10 cellular contexts compared by ENCODE assay signal in genomic region chr17:30433514-30433913, GRCh38. TPM values are rescaled to one million over a fixed set of nuclear protein-coding genes. Genes with fewer than 3 reads are reported as not detected.
DNase-seq lines count a peak whose midpoint lies in the region; ATAC-seq and TF ChIP-seq lines count a peak whose summit lies in the region.
"Had no signal": no experiment of that assay in that cellular context is flagged by ENCODE, and none has a peak within 500 bp of the region (broad histone marks: within the 10 kb centered on the region; RNA-seq: fewer than 3 reads in every experiment).

No MANE protein-coding gene starts in this region.

- peaks cover 0 to 6% (median 0%) of the 10 kb centered on the region in 4 donors for H3K4me1 Mint-ChIP-seq in naive thymus-derived CD8-positive, alpha-beta T cell

- H3K9me3 Mint-ChIP-seq in naive thymus-derived CD8-positive, alpha-beta T cell = no peaks in the 10 kb centered on the region

- no peaks in the 10 kb centered on the region for H3K9me3 ChIP-seq in SJSA1 (replicated peaks)

- ATAC-seq in HG03097 (IDR thresholded peaks at IDR 0.05; ENCODE audit: low FRiP score, unreplicated experiment) = no peak
- ATAC-seq in naive thymus-derived CD8-positive, alpha-beta T cell = no peak

- H3K4me3 ChIP-seq in AG10803 (ENCODE audit: low read length) = no peak overlapping the region
- no peak overlapping the region for H3K4me3 ChIP-seq in SJSA1

- H3K27me3 Mint-ChIP-seq in naive thymus-derived CD8-positive, alpha-beta T cell = no peaks in the 10 kb centered on the region

- in situ Hi-C loops in KBM-7 (cut with MboI; ENCODE audit: low pct_unique_long_range_greater_than_20kb, low sequenced_read_pairs) = no loop called here

- POLR2A ChIA-PET in GM10248 (lab: Yijun Ruan, JAX) = no interaction called here
- POLR2A ChIA-PET in naive thymus-derived CD8-positive, alpha-beta T cell (lab: Charles Lee) = no interaction called here

- TF ChIP-seq CTCF in AG10803 (conservative IDR thresholded peaks at IDR 0.05; ENCODE audit: low read length) = no peak
- TF ChIP-seq CTCF in GM10248 (IDR thresholded peaks at IDR 0.05; ENCODE audit: control extremely low read depth, extremely low read depth, low read depth, missing control alignments) = no peak

- no peaks in the 10 kb centered on the region for H3K27me3 ChIP-seq in SJSA1 (replicated peaks)

- no peak overlapping the region for H3K4me3 Mint-ChIP-seq in naive thymus-derived CD8-positive, alpha-beta T cell

- peaks cover 13% of the 10 kb centered on the region for H3K4me1 ChIP-seq in SJSA1 (replicated peaks)

- CTCF ChIA-PET in GM10248 (lab: Yijun Ruan, JAX) = interaction anchor here (1.0 to 2.1 kb wide), 2 partner anchors 17 to 20 kb away, joined by 3 to 6 read pairs; no protein-coding TSS in a partner anchor

- H3K27ac Mint-ChIP-seq in naive thymus-derived CD8-positive, alpha-beta T cell = no peak overlapping the region

- H3K36me3 ChIP-seq in SJSA1 = peaks cover 15% of the 10 kb centered on the region

- H3K36me3 Mint-ChIP-seq in naive thymus-derived CD8-positive, alpha-beta T cell = peaks cover 14 to 64% (median 30%) of the 10 kb centered on the region in 3 donors

- peak; percentile 72 for DNase-seq in AG10803 (ENCODE audit: low read depth)
- peak; percentile 31 for DNase-seq in KBM-7
- peak; percentile 28 to 55 for DNase-seq in SJSA1 (ENCODE audit: low read depth in 1 of 2, low spot score in 2 of 2)
- peak; percentile 10 for DNase-seq in iPS-NIHi11 (ENCODE audit: low spot score)
- DNase-seq in GM10248 (ENCODE audit: extremely low spot score) = no peak
- no peak for DNase-seq in NCI-H2081 treated with DMSO at 0.1 percent for 48 hours (lab: John Stamatoyannopoulos, UW)
- no peak for DNase-seq in naive thymus-derived CD8-positive, alpha-beta T cell
- DNase-seq: NCI-H2171 treated with DMSO at 0.1 percent for 48 hours; stimulated activated CD4-positive, alpha-beta T cell treated with anti-CD3 and anti-CD28 coated beads, Interleukin-12 subunit alpha, Interleukin-12 subunit beta, amount 100 ng/mL, for 4 hours had no signal

- no peak overlapping the region for H3K27ac ChIP-seq in SJSA1

RNA-seq across cellular contexts. Expression of gene GOSR1, which starts 43.7 kb away (rescaled TPM):
- 26.3 and 33.8 TPM in 2 replicates for total RNA-seq in SJSA1 (2014; rRNA removed; shearing (Covaris generic))
- total RNA-seq in naive thymus-derived CD8-positive, alpha-beta T cell = 10 to 100 TPM; 73.9 to 74.0 TPM
- polyA plus RNA-seq in naive thymus-derived CD8-positive, alpha-beta T cell = 10 to 100 TPM; 48.0 to 64.3 (median 50.3) TPM

RNA-seq across cellular contexts. Expression of gene CPD, which starts 54.8 kb away (rescaled TPM):
- 35.1 and 43.6 TPM in 2 replicates for total RNA-seq in SJSA1 (2014; rRNA removed; shearing (Covaris generic))
- 10 to 100 TPM; 21.9 to 27.7 TPM for total RNA-seq in naive thymus-derived CD8-positive, alpha-beta T cell
- polyA plus RNA-seq in naive thymus-derived CD8-positive, alpha-beta T cell = 10 to 100 TPM in 1 of 3 donors, 1 to 10 TPM in 2; 7.6 to 11.2 (median 8.1) TPM

Comparison
In these comparisons a context has a peak if more than half of its experiments do, and no peak if none do; other contexts are left out.
1. DNase-seq: peak in AG10803 (single experiment), KBM-7 (single experiment), SJSA1 (2 of 2) and iPS-NIHi11 (single experiment); none in GM10248 (single experiment), NCI-H2081 treated with DMSO at 0.1 percent for 48 hours (single experiment) and naive thymus-derived CD8-positive, alpha-beta T cell (0 of 10).